1 cellular context compared by ENCODE assay signal in the genomic region with DNA sequence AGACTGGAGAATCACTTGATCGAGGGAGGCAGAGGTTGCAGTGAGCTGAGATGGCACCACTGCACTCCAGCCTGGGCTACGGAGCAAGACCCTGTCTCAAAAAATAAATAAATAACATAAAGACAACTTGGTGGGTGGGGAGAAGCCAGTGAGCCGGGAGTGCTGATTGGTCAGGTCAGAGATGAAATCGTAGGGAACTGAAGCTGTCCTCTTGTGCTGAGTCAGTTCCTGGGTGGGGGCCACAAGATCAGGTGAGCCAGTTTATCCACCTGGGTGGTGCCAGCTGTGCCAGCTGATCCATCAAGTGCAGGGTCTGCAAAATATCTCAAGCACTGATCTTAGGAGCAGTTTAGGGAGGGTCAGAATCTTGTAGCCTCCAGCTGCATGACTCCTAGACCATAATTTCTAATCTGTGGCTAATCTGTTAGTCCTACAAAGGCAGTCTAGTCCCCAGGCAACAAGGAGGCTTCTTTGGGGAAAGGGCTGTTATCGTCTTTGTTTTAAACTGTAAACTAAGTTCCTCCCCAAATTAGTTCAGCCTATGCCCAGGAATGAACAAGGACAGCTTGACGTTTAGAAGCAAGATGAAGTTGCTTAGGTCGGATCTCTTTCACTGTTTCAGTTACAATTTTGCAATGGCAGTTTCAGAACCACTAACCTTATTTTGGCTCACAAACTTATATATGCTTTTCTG.
A peak's percentile ranks its signal among the peaks of the same experiment; 100 is the strongest.
TF ChIP-seq lines count a peak whose summit lies in the region.
"Not testable (repeated sequence)": the region's sequence is repeated elsewhere in the genome, so short reads cannot be mapped to it uniquely, and the experiment has no call there.

No MANE protein-coding gene starts in this region.

TF ChIP-seq in K562, 482 proteins besides CTCF, POLR2A, EP300 and RAD21 (continued from another document):
- TF ChIP-seq HMG20A (CRISPR knock-in tag; conservative IDR thresholded peaks at IDR 0.05) (0 out of 2 replicates have a peak, but pooled peaks have one; percentile 10), NR4A1 (tag; IDR thresholded peaks at IDR 0.05) (peak; percentile 58; the same call in 1 of the 2 replicates), ZNF592 (IDR thresholded peaks at IDR 0.05) (peak; percentile 78), MBD2 (IDR thresholded peaks at IDR 0.05; ENCODE audit: borderline replicate concordance, low read depth) (peak; percentile 45; the same call in 1 of the 2 replicates), OTX1 (CRISPR knock-in tag; IDR thresholded peaks at IDR 0.05) (0 out of 2 replicates have a peak, but pooled peaks have one; percentile 4), ATF3 (IDR thresholded peaks at IDR 0.05) (peak; percentile 40; the same call in 1 of the 2 replicates)
- TF ChIP-seq NR4A1 (CRISPR knock-in tag; IDR thresholded peaks at IDR 0.05); ATF3 (CRISPR knock-in tag; conservative IDR thresholded peaks at IDR 0.05): not testable (repeated sequence)
